12 cellular contexts compared by ENCODE assay signal in genomic region chr4:98226396-98226795, GRCh38. TPM values are rescaled to one million over a fixed set of nuclear protein-coding genes. Genes with fewer than 3 reads are reported as not detected.
DNase-seq lines count a peak whose midpoint lies in the region; ATAC-seq and TF ChIP-seq lines count a peak whose summit lies in the region.
"Had no signal": no experiment of that assay in that cellular context is flagged by ENCODE, and none has a peak within 500 bp of the region (broad histone marks: within the 10 kb centered on the region; RNA-seq: fewer than 3 reads in every experiment).

No MANE protein-coding gene starts in this region.

- H3K9ac ChIP-seq in IMR-90 (ENCODE audit: low read depth, low read length), result no peak overlapping the region

- H3K4me1 ChIP-seq in IMR-90 (ENCODE audit: control insufficient read depth, insufficient read depth, low read length) (no peaks in the 10 kb centered on the region), body of pancreas (no peaks in the 10 kb centered on the region), right lobe of liver (peaks cover 0 to 10% (median 0%) of the 10 kb centered on the region in 4 donors)

- H4K20me1 ChIP-seq in IMR-90 (ENCODE audit: insufficient read depth, low read length), result no peaks in the 10 kb centered on the region

- no peaks in the 10 kb centered on the region for H3K9me1 ChIP-seq in IMR-90 (ENCODE audit: insufficient read depth, low read length)

- H2BK15ac ChIP-seq in IMR-90 (ENCODE audit: low read depth, low read length), result no peak overlapping the region

- POLR2A ChIA-PET in IMR-90 (lab: Charles Lee; ENCODE audit: unreplicated experiment), result no interaction called here

- H3K56ac ChIP-seq in IMR-90 (ENCODE audit: extremely low read depth, insufficient read depth, low read length), result no peak overlapping the region

- ATAC-seq in IMR-90 (ENCODE audit: low read depth) (no peak), body of pancreas (peak; percentile 91), right lobe of liver (peak; percentile 92 to 97 (median 96)), GM19397 (IDR thresholded peaks at IDR 0.05; ENCODE audit: unreplicated experiment) (no peak)

- H3K27me3 ChIP-seq in IMR-90 (ENCODE audit: control insufficient read depth, insufficient read depth, low read length) (no peaks in the 10 kb centered on the region), body of pancreas (no peaks in the 10 kb centered on the region), right lobe of liver (no peaks in the 10 kb centered on the region)

- TF ChIP-seq CTCF in 22Rv1 (IDR thresholded peaks at IDR 0.05) (no peak), IMR-90 (conservative IDR thresholded peaks at IDR 0.05; ENCODE audit: low read depth, low read length) (no peak), body of pancreas (IDR thresholded peaks at IDR 0.05) (no peak), right lobe of liver (IDR thresholded peaks at IDR 0.05) (no peak)

- no peaks in the 10 kb centered on the region for H3K79me1 ChIP-seq in IMR-90 (ENCODE audit: low read depth in 1 of 2, low read length in 2 of 2)

- no peak overlapping the region for H2AK5ac ChIP-seq in IMR-90 (ENCODE audit: low read depth, low read length)

- no peak overlapping the region for H2BK5ac ChIP-seq in IMR-90 (ENCODE audit: low read depth, low read length, poor library complexity, severe bottlenecking)

- no peak overlapping the region for H4K91ac ChIP-seq in IMR-90 (ENCODE audit: insufficient read depth, low read depth, low read length)

- H2BK20ac ChIP-seq in IMR-90 (ENCODE audit: low read depth, low read length), result no peak overlapping the region

- TF ChIP-seq RAD21 in IMR-90 (IDR thresholded peaks at IDR 0.05; ENCODE audit: low read length), result no peak

- intact Hi-C loops in IMR-90 (cut with micrococcal nuclease) (no loop called here), body of pancreas (cut with DNase I) (no loop called here), right lobe of liver (cut with DNase I) (no loop called here)

- H4K5ac ChIP-seq in IMR-90 (ENCODE audit: low read depth, low read length), result no peak overlapping the region

- H3K4me2 ChIP-seq in IMR-90 (ENCODE audit: low read depth, low read length), result no peak overlapping the region

- DNase-seq in IMR-90 (no peak), body of pancreas (peak; percentile 21 to 66 (median 24)), right lobe of liver (peak in 2 of 3 donors; percentile 20 to 62), NCI-H82 (lab: John Stamatoyannopoulos, UW) (no peak), islet precursor cell (no peak)
- DNase-seq: C1 segment of cervical spinal cord; CD4-positive, alpha-beta T cell; DMS153; DMS79 treated with DMSO at 0.1 percent for 48 hours had no signal

- WGBS in IMR-90 (ENCODE audit: extremely low coverage in 2 of 2, insufficient read length in 1 of 2), 2 experiments, result no CpG with 5 or more reads among the region's 6 CpGs
- WGBS in body of pancreas, 2 donors, result 37 to 43% methylated on average over 6 of the region's 6 CpGs
- WGBS in right lobe of liver (ENCODE audit: insufficient coverage, low coverage, low lambda C conversion rate, missing lambda C conversion rate), result 25% methylated on average over 6 of the region's 6 CpGs

- in situ Hi-C loops in IMR-90 (cut with MboI; ENCODE audit: low sequenced_read_pairs), result no loop called here

- H3K36me3 ChIP-seq in IMR-90 (ENCODE audit: control insufficient read depth, insufficient read depth, low read length) (no peaks in the 10 kb centered on the region), body of pancreas (replicated peaks in 1 of 2; ENCODE audit: insufficient read depth in 1 of 2, low read depth in 2 of 2) (no peaks in the 10 kb centered on the region), right lobe of liver (no peaks in the 10 kb centered on the region)
- H3K36me3 ChIP-seq: HAP-1 had no signal

- BruUV-seq in IMR-90 (replicated peaks; lab: Mats Ljungman, UMichigan), result no TSS peak

- no peaks in the 10 kb centered on the region for H3K9me3 ChIP-seq in IMR-90 (ENCODE audit: control insufficient read depth, insufficient read depth, low read length)
- no peaks in the 10 kb centered on the region for H3K9me3 ChIP-seq in body of pancreas
- H3K9me3 ChIP-seq in right lobe of liver, result no peaks in the 10 kb centered on the region
- H3K9me3 ChIP-seq: HAP-1 had no signal

- peak overlapping the region; percentile 2 for H2AFZ ChIP-seq in IMR-90 (replicated peaks; ENCODE audit: low read length, poor library complexity)

- H3K23ac ChIP-seq in IMR-90 (ENCODE audit: low read depth, low read length), result no peak overlapping the region

- no peak overlapping the region for H3K18ac ChIP-seq in IMR-90 (ENCODE audit: low read depth, low read length)

- H2BK120ac ChIP-seq in IMR-90 (ENCODE audit: low read depth, low read length), result no peak overlapping the region

- TF ChIP-seq POLR2A in IMR-90 (IDR thresholded peaks at IDR 0.05; ENCODE audit: low read depth, low read length) (no peak), body of pancreas (IDR thresholded peaks at IDR 0.05) (peak in 1 of 3 donors; percentile 23), right lobe of liver (IDR thresholded peaks at IDR 0.05) (no peak)

- no peak overlapping the region for H3K4ac ChIP-seq in IMR-90 (ENCODE audit: low read depth, low read length)

- H3K4me3 ChIP-seq in IMR-90 (ENCODE audit: insufficient read depth, low read depth, low read length) (no peak overlapping the region), body of pancreas (no peak overlapping the region), right lobe of liver (no peak overlapping the region)
- H3K4me3 ChIP-seq: HAP-1 had no signal

- dilution Hi-C loops in IMR-90 (cut with HindIII; ENCODE audit: low sequenced_read_pairs, unreplicated experiment), result no loop called here

- CTCF ChIA-PET in IMR-90 (lab: Yijun Ruan, JAX), result no interaction called here

- H2AK9ac ChIP-seq in IMR-90 (replicated peaks; ENCODE audit: low read depth, low read length, poor library complexity), result no peak overlapping the region

- H3K27ac ChIP-seq in 22Rv1, result peak overlapping the region; percentile 68
- no peak overlapping the region for H3K27ac ChIP-seq in IMR-90 (ENCODE audit: insufficient read depth, low read length)
- peak overlapping the region in 2 of 4 donors; percentile 27 to 73 for H3K27ac ChIP-seq in body of pancreas
- peak overlapping the region in 2 of 3 donors; percentile 24 to 54 for H3K27ac ChIP-seq in right lobe of liver

- H3K14ac ChIP-seq in IMR-90 (replicated peaks; ENCODE audit: low read depth, low read length), result no peak overlapping the region

- H4K8ac ChIP-seq in IMR-90 (ENCODE audit: low read depth in 2 of 2, low read length in 2 of 2), result no peak overlapping the region

TF ChIP-seq in IMR-90, 13 proteins besides CTCF, POLR2A, EP300 and RAD21:
- no peak for TF ChIP-seq ELK1 (IDR thresholded peaks at IDR 0.05; ENCODE audit: borderline replicate concordance, low read depth, low read length)
- TF ChIP-seq MAFK (IDR thresholded peaks at IDR 0.05; ENCODE audit: low read depth, low read length), result no peak
- TF ChIP-seq BHLHE40 (IDR thresholded peaks at IDR 0.05; ENCODE audit: low read depth, low read length), result no peak
- no peak for TF ChIP-seq CEBPB (IDR thresholded peaks at IDR 0.05; ENCODE audit: low read depth, low read length)
- no peak for TF ChIP-seq CHD1 (IDR thresholded peaks at IDR 0.05; ENCODE audit: low read depth, low read length)
- TF ChIP-seq NFE2L2 (IDR thresholded peaks at IDR 0.05; ENCODE audit: low read depth, low read length), result no peak
- TF ChIP-seq FOS (IDR thresholded peaks at IDR 0.05; ENCODE audit: low read depth, low read length), result no peak
- TF ChIP-seq USF2 (IDR thresholded peaks at IDR 0.05; ENCODE audit: low read depth, low read length), result no peak
- no peak for TF ChIP-seq MAZ (IDR thresholded peaks at IDR 0.05; ENCODE audit: borderline replicate concordance, low read depth, low read length)
- no peak for TF ChIP-seq RCOR1 (IDR thresholded peaks at IDR 0.05; ENCODE audit: insufficient replicate concordance, low read length)
- TF ChIP-seq SMC3 (IDR thresholded peaks at IDR 0.05; ENCODE audit: low read depth, low read length), result no peak
- TF ChIP-seq RFX5 (IDR thresholded peaks at IDR 0.05; ENCODE audit: low read depth, low read length), result no peak

RNA-seq across cellular contexts. Expression of gene RAP1GDS1, which starts 34.8 kb away (rescaled TPM):
- 84.7 and 85.1 TPM in 2 replicates for total RNA-seq in IMR-90 (2012; rRNA removed)
- 23.0 and 29.0 TPM in 2 replicates for polyA plus RNA-seq in IMR-90 (2012; rRNA removed)
- polyA plus RNA-seq in IMR-90 (2012; cell fraction: cytosol; rRNA removed), result 9.0 and 10.1 TPM in 2 replicates
- 6.3 and 33.3 TPM in 2 replicates for polyA plus RNA-seq in IMR-90 (2012; cell fraction: nucleus; rRNA removed; ENCODE audit: low replicate concordance)
- total RNA-seq in body of pancreas, result 10 to 100 TPM; 13.2 to 41.2 TPM
- total RNA-seq in right lobe of liver, result 10 to 100 TPM; 17.4 to 29.8 (median 20.9) TPM

Comparison
In these comparisons a context has a peak if more than half of its experiments do, and no peak if none do; other contexts are left out.
1. ATAC-seq: peak in body of pancreas (single experiment) and right lobe of liver (4 of 4); none in IMR-90 (single experiment) and GM19397 (single experiment).
2. DNase-seq: peak in body of pancreas (4 of 4) and right lobe of liver (2 of 3); none in IMR-90 (single experiment), NCI-H82 (single experiment) and islet precursor cell (single experiment).